In genomic region chr15:41790756-41791546, GRCh38 we compare ENCODE assay signal across 8 cellular contexts. TPM values are rescaled to one million over a fixed set of nuclear protein-coding genes. Genes with fewer than 3 reads are reported as not detected.
DNase-seq lines count a peak whose midpoint lies in the region; ATAC-seq, FAIRE-seq and TF ChIP-seq lines count a peak whose summit lies in the region.

No MANE protein-coding gene starts in this region.

- no peaks in the 10 kb centered on the region for H3K36me3 Mint-ChIP-seq in osteocyte (ENCODE audit: unreplicated experiment)

- no peaks in the 10 kb centered on the region for H3K9me3 Mint-ChIP-seq in osteocyte (ENCODE audit: unreplicated experiment)

- peaks cover 55% of the 10 kb centered on the region for H3K4me1 Mint-ChIP-seq in osteocyte (ENCODE audit: unreplicated experiment)

- peak overlapping the region; percentile 83 for H3K27ac Mint-ChIP-seq in osteocyte (ENCODE audit: unreplicated experiment)

- no peak for FAIRE-seq in frontal cortex (lab: Jason Lieb, UNC)

- DNase-seq in GF-D8 (lab: John Stamatoyannopoulos, UW) (peak; percentile 28), RPMI7951 (ENCODE audit: low read depth) (peak; percentile 73), osteocyte (ENCODE audit: extremely low spot score, unreplicated experiment) (no peak), NCI-H128 (lab: John Stamatoyannopoulos, UW; ENCODE audit: unreplicated experiment) (no peak), HPDE6-E6E7 (ENCODE audit: extremely low spot score) (no peak), frontal cortex (ENCODE audit: low spot score in 2 of 2) (no peak), RKO (ENCODE audit: low spot score) (no peak)

- ATAC-seq in esophagus mucosa: peak; percentile 37

- TF ChIP-seq CTCF in osteocyte (IDR thresholded peaks at IDR 0.05): no peak

- H3K27me3 Mint-ChIP-seq in osteocyte (ENCODE audit: unreplicated experiment): no peaks in the 10 kb centered on the region

- H3K4me3 Mint-ChIP-seq in osteocyte (ENCODE audit: unreplicated experiment): peak overlapping the region; percentile 12

RNA-seq across cellular contexts. Expression of gene MAPKBP1, which starts 16.7 kb away (rescaled TPM):
- total RNA-seq in RPMI7951 (2014; rRNA removed; shearing (Covaris generic)): 8.1 and 10.0 TPM in 2 replicates
- total RNA-seq in esophagus mucosa (26.1 TPM), osteocyte (28.0 and 34.2 TPM in 2 replicates), frontal cortex (31.4 TPM)

RNA-seq across cellular contexts. Expression of gene JMJD7, which starts 36.9 kb away (rescaled TPM):
- 5.3 and 7.8 TPM in 2 replicates for total RNA-seq in RPMI7951 (2014; rRNA removed; shearing (Covaris generic))
- 35.4 TPM for total RNA-seq in esophagus mucosa
- total RNA-seq in osteocyte: 9.1 and 14.0 TPM in 2 replicates
- 0.82 TPM for total RNA-seq in frontal cortex

RNA-seq across cellular contexts. Expression of gene PLA2G4B, which starts 47.7 kb away (rescaled TPM):
- 0.36 and 0.39 TPM in 2 replicates for total RNA-seq in RPMI7951 (2014; rRNA removed; shearing (Covaris generic))
- total RNA-seq in esophagus mucosa: 23.6 TPM
- total RNA-seq in osteocyte: 3.2 and 6.9 TPM in 2 replicates
- 2.4 TPM for total RNA-seq in frontal cortex

Comparison
In these comparisons a context has a peak if more than half of its experiments do, and no peak if none do; other contexts are left out.
1. DNase-seq: peak in GF-D8 (single experiment) and RPMI7951 (single experiment); none in osteocyte (single experiment), NCI-H128 (single experiment), HPDE6-E6E7 (single experiment), frontal cortex (0 of 2) and RKO (single experiment).